In genomic region chr5:128082551-128083032, GRCh38 we compare ENCODE assay signal across 8 cellular contexts. TPM values are rescaled to one million over a fixed set of nuclear protein-coding genes. Genes with fewer than 3 reads are reported as not detected.
DNase-seq lines count a peak whose midpoint lies in the region; ATAC-seq and TF ChIP-seq lines count a peak whose summit lies in the region.

No MANE protein-coding gene starts in this region.

- peaks cover 52% of the 10 kb centered on the region for H3K4me1 Mint-ChIP-seq in activated CD4-positive, alpha-beta memory T cell treated with anti-CD3 and anti-CD28 coated beads for 36 hours (ENCODE audit: low read depth)

- POLR2A ChIA-PET in activated CD4-positive, alpha-beta memory T cell treated with anti-CD3 and anti-CD28 coated beads for 36 hours (lab: Charles Lee) = interaction anchor here (1.1 to 1.6 kb wide), 5 partner anchors 17 to 1012 kb away, joined by 3 to 4 read pairs (median 3); partner anchors contain the start of gene ISOC1

- H3K27ac ChIP-seq in right atrium auricular region (peak overlapping the region; percentile 97), skin epidermis (peak overlapping the region; percentile 73 to 99 (median 92))

- H3K27me3 Mint-ChIP-seq in activated CD4-positive, alpha-beta memory T cell treated with anti-CD3 and anti-CD28 coated beads for 36 hours = no peaks in the 10 kb centered on the region

- H3K4me1 ChIP-seq in right atrium auricular region = peaks cover 0 to 40% of the 10 kb centered on the region in 2 donors

- DNase-seq in activated CD4-positive, alpha-beta memory T cell treated with anti-CD3 and anti-CD28 coated beads for 36 hours = no peak
- no peak for DNase-seq in right atrium auricular region (ENCODE audit: low spot score)
- no peak for DNase-seq in posterior vena cava (ENCODE audit: low spot score)

- H3K9me3 Mint-ChIP-seq in activated CD4-positive, alpha-beta memory T cell treated with anti-CD3 and anti-CD28 coated beads for 36 hours = no peaks in the 10 kb centered on the region

- no peaks in the 10 kb centered on the region for H3K9me3 ChIP-seq in right atrium auricular region

- H3K36me3 ChIP-seq in right atrium auricular region = no peaks in the 10 kb centered on the region

- intact Hi-C loops in activated CD4-positive, alpha-beta memory T cell treated with anti-CD3 and anti-CD28 coated beads for 36 hours (cut with micrococcal nuclease) = loop anchor here (1.0 to 5.0 kb wide), 9 partner anchors 118 to 1052 kb away; partner anchors contain the start of genes ISOC1, MARCHF3 and PRRC1
- intact Hi-C loops in posterior vena cava (cut with DNase I) = no loop called here

- H3K36me3 Mint-ChIP-seq in activated CD4-positive, alpha-beta memory T cell treated with anti-CD3 and anti-CD28 coated beads for 36 hours = peaks cover 3% of the 10 kb centered on the region

- no peaks in the 10 kb centered on the region for H3K27me3 ChIP-seq in right atrium auricular region

- peak overlapping the region; percentile 93 for H3K27ac Mint-ChIP-seq in activated CD4-positive, alpha-beta memory T cell treated with anti-CD3 and anti-CD28 coated beads for 36 hours

- H3K4me3 Mint-ChIP-seq in activated CD4-positive, alpha-beta memory T cell treated with anti-CD3 and anti-CD28 coated beads for 36 hours = peak overlapping the region; percentile 87

- TF ChIP-seq CTCF in right atrium auricular region (IDR thresholded peaks at IDR 0.05) = no peak

- ATAC-seq in GM18511 (IDR thresholded peaks at IDR 0.05; ENCODE audit: unreplicated experiment) (peak; percentile 26), HG02981 (IDR thresholded peaks at IDR 0.05; ENCODE audit: unreplicated experiment) (peak; percentile 17), HG02840 (IDR thresholded peaks at IDR 0.05; ENCODE audit: low FRiP score, unreplicated experiment) (no peak), HG03432 (IDR thresholded peaks at IDR 0.05; ENCODE audit: unreplicated experiment) (no peak)

- H3K4me3 ChIP-seq in right atrium auricular region (peak overlapping the region; percentile 81 to 86), skin epidermis (peak overlapping the region; percentile 60 to 97 (median 84))

- CTCF ChIA-PET in activated CD4-positive, alpha-beta memory T cell treated with anti-CD3 and anti-CD28 coated beads for 36 hours (lab: Charles Lee) = interaction anchor here (0.9 kb wide), 1 partner anchor 518 kb away, joined by 3 read pairs; no protein-coding TSS in a partner anchor

RNA-seq across cellular contexts. Expression of gene SLC12A2, which starts 1.0 kb away (rescaled TPM):
- total RNA-seq in activated CD4-positive, alpha-beta memory T cell treated with anti-CD3 and anti-CD28 coated beads for 36 hours = 1 to 10 TPM; 9.7 to 9.9 TPM
- 10 to 100 TPM in 1 of 2 donors, 1 to 10 TPM in 1; 9.1 to 17.1 TPM for total RNA-seq in right atrium auricular region
- total RNA-seq in posterior vena cava = 10 to 100 TPM; 14.4 to 23.0 TPM

Comparison
In these comparisons a context has a peak if more than half of its experiments do, and no peak if none do; other contexts are left out.
1. ATAC-seq: peak in GM18511 (single experiment) and HG02981 (single experiment); none in HG02840 (single experiment) and HG03432 (single experiment).